9 cellular contexts compared by ENCODE assay signal in genomic region chr4:74320559-74321118, GRCh38. TPM values are rescaled to one million over a fixed set of nuclear protein-coding genes. Genes with fewer than 3 reads are reported as not detected.
DNase-seq lines count a peak whose midpoint lies in the region; ATAC-seq, FAIRE-seq and TF ChIP-seq lines count a peak whose summit lies in the region.
"Had no signal": no experiment of that assay in that cellular context is flagged by ENCODE, and none has a peak within 500 bp of the region (broad histone marks: within the 10 kb centered on the region; RNA-seq: fewer than 3 reads in every experiment).

No MANE protein-coding gene starts in this region.

- H2AFZ ChIP-seq in PC-3 (ENCODE audit: low read length) (no peak overlapping the region), K562 (ENCODE audit: low read depth, low read length) (peak overlapping the region; percentile 67; the same call in 1 of the 2 replicates), keratinocyte (ENCODE audit: control insufficient read depth, low read length) (no peak overlapping the region)

- TF ChIP-seq EP300 in K562 (IDR thresholded peaks at IDR 0.05; ENCODE audit: low read length): no peak

- ATAC-seq in GM21390 (IDR thresholded peaks at IDR 0.05; ENCODE audit: unreplicated experiment) (peak; percentile 88), PC-3 (peak; percentile 90), K562 (peak; percentile 73)

- CTCF ChIA-PET in PC-3 (lab: Charles Lee) (interaction anchor here (0.6 to 1.5 kb wide), 5 partner anchors 211 to 473 kb away, joined by 3 to 6 read pairs (median 4); no protein-coding TSS in a partner anchor), K562 (lab: Yijun Ruan, JAX; ENCODE audit: low intra/inter-chr PET ratio) (interaction anchor here (0.7 to 2.5 kb wide), 9 partner anchors 9 to 918 kb away, joined by 3 to 10 read pairs (median 5); no protein-coding TSS in a partner anchor)

- no peaks in the 10 kb centered on the region for H3K9me1 ChIP-seq in K562 (ENCODE audit: control insufficient read depth, insufficient read depth, low read length)
- no peaks in the 10 kb centered on the region for H3K9me1 ChIP-seq in keratinocyte (ENCODE audit: control insufficient read depth, extremely low read depth, insufficient read depth, low read length)

- in situ Hi-C loops in K562 (cut with MboI): loop anchor here (5.0 kb wide), 1 partner anchor 352 kb away; no protein-coding TSS in a partner anchor

- H3K27ac ChIP-seq in PC-3 (ENCODE audit: low read length) (peak overlapping the region; percentile 95), K562 (ENCODE audit: extremely low read depth, low read depth, low read length) (peak overlapping the region; percentile 2; the same call in 1 of the 3 replicates), keratinocyte (ENCODE audit: control insufficient read depth, insufficient read depth, low read length) (peak overlapping the region; percentile 64)
- H3K27ac ChIP-seq: thoracic aorta had no signal

- H3K9ac ChIP-seq in PC-3 (ENCODE audit: low read length) (peak overlapping the region; percentile 79), K562 (ENCODE audit: insufficient read depth in 1 of 2, low read depth in 2 of 2, low read length in 2 of 2) (peak overlapping the region; percentile 4 to 79; a peak in 1 of 4 replicates), keratinocyte (ENCODE audit: control insufficient read depth, extremely low read depth, insufficient read depth, low read length) (peak overlapping the region; percentile 36)

- H3K36me3 ChIP-seq in PC-3 (ENCODE audit: low read depth, low read length): no peaks in the 10 kb centered on the region
- peaks cover 18% of the 10 kb centered on the region for H3K36me3 ChIP-seq in K562 (ENCODE audit: control insufficient read depth, insufficient read depth, low read length)
- peaks cover 1 to 8% of the 10 kb centered on the region in 2 experiments for H3K36me3 ChIP-seq in keratinocyte (ENCODE audit: control insufficient read depth in 2 of 2, extremely low read depth in 1 of 2, insufficient read depth in 2 of 2, low read length in 2 of 2)
- H3K36me3 ChIP-seq: thoracic aorta had no signal

- no peaks in the 10 kb centered on the region for H3K9me2 ChIP-seq in PC-3 (replicated peaks; ENCODE audit: low read length)

- H4K20me1 ChIP-seq in PC-3 (ENCODE audit: low read length) (no peaks in the 10 kb centered on the region), K562 (replicated peaks; ENCODE audit: control insufficient read depth, insufficient read depth, low read length) (no peaks in the 10 kb centered on the region), keratinocyte (ENCODE audit: control insufficient read depth, extremely low read depth, insufficient read depth, low read length) (no peaks in the 10 kb centered on the region)

- H3F3A ChIP-seq in PC-3 (ENCODE audit: low read length, unreplicated experiment): no peaks in the 10 kb centered on the region

- no peak for TF ChIP-seq POLR2A in K562 (conservative IDR thresholded peaks at IDR 0.05)

- H3K79me2 ChIP-seq in PC-3 (ENCODE audit: low read length) (no peaks in the 10 kb centered on the region), K562 (ENCODE audit: control insufficient read depth, insufficient read depth, low read length) (peaks cover 97% of the 10 kb centered on the region), keratinocyte (ENCODE audit: control insufficient read depth, insufficient read depth, low read length) (no peaks in the 10 kb centered on the region)

- intact Hi-C loops in PC-3 (cut with micrococcal nuclease) (loop anchor here (1.0 to 2.0 kb wide), 6 partner anchors 54 to 355 kb away; no protein-coding TSS in a partner anchor), K562 (cut with micrococcal nuclease) (loop anchor here (1.0 to 2.0 kb wide), 4 partner anchors 50 to 351 kb away; no protein-coding TSS in a partner anchor)

- POLR2A ChIA-PET in PC-3 (lab: Charles Lee; ENCODE audit: unreplicated experiment): interaction anchor here (0.6 to 1.0 kb wide), 2 partner anchors 135 to 161 kb away, joined by 3 to 5 read pairs; no protein-coding TSS in a partner anchor
- POLR2A ChIA-PET in K562 (lab: Yijun Ruan, JAX): interaction anchor here (0.7 to 2.9 kb wide), 4 partner anchors 9 to 354 kb away, joined by 3 to 7 read pairs (median 6); no protein-coding TSS in a partner anchor

- peak; percentile 78 for TF ChIP-seq CTCF in PC-3 (conservative IDR thresholded peaks at IDR 0.05; ENCODE audit: low read depth, low read length)
- peak; percentile 65 to 78 (median 68); a peak in 5 of 6 replicates for TF ChIP-seq CTCF in K562 (IDR thresholded peaks at IDR 0.05 in 2 of 3, conservative IDR thresholded peaks at IDR 0.05 in 1 of 3; ENCODE audit: insufficient read depth in 2 of 3, low read depth in 1 of 3, low read length in 3 of 3)
- TF ChIP-seq CTCF in keratinocyte (optimal IDR thresholded peaks at IDR 0.05 in 1 of 3, IDR thresholded peaks at IDR 0.05 in 1 of 3, conservative IDR thresholded peaks at IDR 0.05 in 1 of 3; ENCODE audit: extremely low read depth in 1 of 3, insufficient read depth in 2 of 3, low read length in 3 of 3): peak in 2 of 3 experiments; percentile 32 to 62

- H3K4me3 ChIP-seq in PC-3 (ENCODE audit: low read length) (peak overlapping the region; percentile 15; the same call in 1 of the 2 replicates), K562 (no peak overlapping the region), keratinocyte (ENCODE audit: control insufficient read depth in 2 of 3, extremely low read depth in 1 of 3, insufficient read depth in 2 of 3, low read depth in 1 of 3, low read length in 3 of 3) (no peak overlapping the region)
- H3K4me3 ChIP-seq: thoracic aorta had no signal

- TF ChIP-seq RAD21 in K562 (CRISPR knock-in tag; conservative IDR thresholded peaks at IDR 0.05 in 1 of 2, IDR thresholded peaks at IDR 0.05 in 1 of 2): peak; percentile 78 to 84

- H3K4me2 ChIP-seq in PC-3 (ENCODE audit: low read length) (peak overlapping the region; percentile 59), K562 (ENCODE audit: insufficient read depth, low read length) (peak overlapping the region; percentile 70), keratinocyte (ENCODE audit: control insufficient read depth, extremely low read depth, insufficient read depth, low read depth, low read length) (peak overlapping the region; percentile 49)

- no TSS peak for BruUV-seq in PC-3 (replicated peaks; lab: Mats Ljungman, UMichigan)
- BruUV-seq in K562 (replicated peaks; lab: Mats Ljungman, UMichigan): no TSS peak

- dilution Hi-C loops in keratinocyte (cut with MboI; ENCODE audit: extremely low pct_ligation_motif_present, low sequenced_read_pairs): no loop called here

- H3K27me3 ChIP-seq in PC-3 (ENCODE audit: low read length): no peaks in the 10 kb centered on the region
- H3K27me3 ChIP-seq in K562 (ENCODE audit: control insufficient read depth in 2 of 2, insufficient read depth in 2 of 2, low read length in 2 of 2): no peaks in the 10 kb centered on the region
- H3K27me3 ChIP-seq in keratinocyte (ENCODE audit: control insufficient read depth, extremely low read depth, insufficient read depth, low read length): no peaks in the 10 kb centered on the region

- H3K4me1 ChIP-seq in PC-3 (ENCODE audit: insufficient read depth, low read length) (peaks cover 28% of the 10 kb centered on the region), K562 (replicated peaks in 1 of 2; ENCODE audit: control insufficient read depth in 2 of 2, insufficient read depth in 2 of 2, low read length in 2 of 2) (peaks cover 5 to 30% of the 10 kb centered on the region in 2 experiments), keratinocyte (ENCODE audit: control insufficient read depth, extremely low read depth, insufficient read depth, low read length) (peaks cover 23% of the 10 kb centered on the region)

- FAIRE-seq in K562 (lab: Jason Lieb, UNC) (peak; percentile 82), keratinocyte (lab: Jason Lieb, UNC) (peak; percentile 97)

- H3K9me3 ChIP-seq in PC-3 (ENCODE audit: low read length): no peaks in the 10 kb centered on the region
- no peaks in the 10 kb centered on the region for H3K9me3 ChIP-seq in K562 (replicated peaks; ENCODE audit: control insufficient read depth, insufficient read depth, low read depth, low read length)
- H3K9me3 ChIP-seq in keratinocyte (ENCODE audit: control insufficient read depth, low read depth, low read length): no peaks in the 10 kb centered on the region
- H3K9me3 ChIP-seq: thoracic aorta had no signal

- WGBS in K562 (ENCODE audit: insufficient coverage, low coverage, missing lambda C conversion rate): 18% methylated on average over 4 of the region's 4 CpGs

- DNase-seq in ELF-1 (ENCODE audit: low read depth, low spot score) (peak; percentile 25), HPDE6-E6E7 (ENCODE audit: extremely low spot score) (peak; percentile 85), PC-3 (peak; percentile 95), K562 (ENCODE audit: extremely low read depth in 1 of 4, low spot score in 3 of 4) (peak; percentile 17 to 77 (median 40)), keratinocyte (ENCODE audit: low read depth, low spot score) (peak; percentile 81), T-helper 9 cell (no peak)
- peak in 2 of 3 donors; percentile 3 to 38 for DNase-seq in stimulated activated CD4-positive, alpha-beta T cell treated with anti-CD3 and anti-CD28 coated beads, TNF-alpha, amount 100 ng/mL, for 48 hours (ENCODE audit: low read depth in 3 of 3)

RNA-seq across cellular contexts. Expression of gene EPGN, which starts 12.4 kb away (rescaled TPM):
- total RNA-seq in PC-3 (2014; rRNA removed) (70.7 and 98.0 TPM in 2 replicates), K562 (2014; rRNA removed) (not detected in 2 replicates), K562 (2014; rRNA removed; fragmentation: Illumina TruSeq; extraction: Trizol) (not detected in 2 replicates), K562 (2015; rRNA removed; fragmentation: Illumina TruSeq; extraction: Trizol) (not detected in 2 replicates), K562 (2021) (not detected in 2 replicates)
- 0.39 and 0.62 TPM in 2 replicates for total RNA-seq in K562 (2011; cell fraction: chromatin; rRNA removed; ENCODE audit: low replicate concordance)
- not detected in 2 replicates for total RNA-seq in K562 (2011; cell fraction: nucleolus; rRNA removed)
- total RNA-seq in K562 (2011; cell fraction: nucleoplasm; rRNA removed): not detected in 2 replicates
- polyA plus RNA-seq in K562 (2011; rRNA removed) (not detected in 2 replicates), K562 (2014; fragmentation: Illumina TruSeq; extraction: Trizol) (not detected in 2 replicates), K562 (2014; fragmentation: Nextera tagmentation; extraction: Ambion mirVana) (under 1 TPM; 0.10 to 0.56 TPM), K562 (2014; rRNA removed) (not detected in 2 replicates), keratinocyte (212 to 506 TPM (median 330 TPM) in 3 replicates)
- polyA plus RNA-seq in K562 (2011; cell fraction: cytosol; rRNA removed): not detected in 2 replicates
- polyA plus RNA-seq in K562 (2011; cell fraction: nucleus; rRNA removed): not detected in 2 replicates
- 0.17 and 0.48 TPM in 2 replicates for polyA plus RNA-seq in K562 (2012)
- not detected in 2 replicates for polyA minus RNA-seq in K562 (2011; rRNA and poly(A)+ RNA removed)
- polyA minus RNA-seq in K562 (2011; cell fraction: cytosol; rRNA and poly(A)+ RNA removed): not detected in 2 replicates
- polyA minus RNA-seq in K562 (2011; cell fraction: nucleus; rRNA and poly(A)+ RNA removed): 0.27 and 0.44 TPM in 2 replicates
- 78.9 TPM for polyA plus RNA-seq in keratinocyte (2011; ENCODE audit: low read depth)
- 255 and 468 TPM in 2 replicates for polyA plus RNA-seq in keratinocyte (2011; cell fraction: cytosol; rRNA removed)
- 510 and 522 TPM in 2 replicates for polyA plus RNA-seq in keratinocyte (2011; cell fraction: nucleus; rRNA removed)
- 163 and 164 TPM in 2 replicates for polyA plus RNA-seq in keratinocyte (2012; ENCODE audit: low replicate concordance)
- 143 to 411 TPM (median 318 TPM) in 3 replicates for polyA minus RNA-seq in keratinocyte
- polyA minus RNA-seq in keratinocyte (2011; cell fraction: cytosol; rRNA and poly(A)+ RNA removed): 253 TPM
- polyA minus RNA-seq in keratinocyte (2011; cell fraction: nucleus; rRNA and poly(A)+ RNA removed): 338 and 667 TPM in 2 replicates

RNA-seq across cellular contexts. Expression of gene EREG, which starts 44.3 kb away (rescaled TPM):
- total RNA-seq in PC-3 (2014; rRNA removed) (1.3 and 2.2 TPM in 2 replicates), K562 (2014; rRNA removed) (2.5 and 3.9 TPM in 2 replicates), K562 (2014; rRNA removed; fragmentation: Illumina TruSeq; extraction: Trizol) (5.0 and 7.3 TPM in 2 replicates), K562 (2015; rRNA removed; fragmentation: Illumina TruSeq; extraction: Trizol) (2.4 and 2.6 TPM in 2 replicates), K562 (2021) (2.9 and 4.5 TPM in 2 replicates)
- total RNA-seq in K562 (2011; cell fraction: chromatin; rRNA removed; ENCODE audit: low replicate concordance): 6.4 and 18.1 TPM in 2 replicates
- 3.8 and 5.1 TPM in 2 replicates for total RNA-seq in K562 (2011; cell fraction: nucleolus; rRNA removed)
- total RNA-seq in K562 (2011; cell fraction: nucleoplasm; rRNA removed): 12.1 and 22.8 TPM in 2 replicates
- polyA plus RNA-seq in K562 (2011; rRNA removed) (2.7 and 7.2 TPM in 2 replicates), K562 (2014; fragmentation: Illumina TruSeq; extraction: Trizol) (2.3 and 4.5 TPM in 2 replicates), K562 (2014; fragmentation: Nextera tagmentation; extraction: Ambion mirVana) (1 to 10 TPM in 1 of 2 experiments, under 1 TPM in 1; 0.97 to 1.2 TPM), K562 (2014; rRNA removed) (1.5 and 3.1 TPM in 2 replicates), keratinocyte (19.9 to 38.7 TPM (median 29.2 TPM) in 3 replicates)
- 0.89 and 4.7 TPM in 2 replicates for polyA plus RNA-seq in K562 (2011; cell fraction: cytosol; rRNA removed)
- polyA plus RNA-seq in K562 (2011; cell fraction: nucleus; rRNA removed): 2.5 and 7.7 TPM in 2 replicates
- 1.9 and 2.3 TPM in 2 replicates for polyA plus RNA-seq in K562 (2012)
- 3.3 and 10.0 TPM in 2 replicates for polyA minus RNA-seq in K562 (2011; rRNA and poly(A)+ RNA removed)
- 1.0 and 3.7 TPM in 2 replicates for polyA minus RNA-seq in K562 (2011; cell fraction: cytosol; rRNA and poly(A)+ RNA removed)
- 5.1 and 13.9 TPM in 2 replicates for polyA minus RNA-seq in K562 (2011; cell fraction: nucleus; rRNA and poly(A)+ RNA removed)
- polyA plus RNA-seq in keratinocyte (2011; ENCODE audit: low read depth): 12.5 TPM
- 13.9 and 23.6 TPM in 2 replicates for polyA plus RNA-seq in keratinocyte (2011; cell fraction: cytosol; rRNA removed)
- 57.1 and 57.5 TPM in 2 replicates for polyA plus RNA-seq in keratinocyte (2011; cell fraction: nucleus; rRNA removed)
- 19.2 and 21.3 TPM in 2 replicates for polyA plus RNA-seq in keratinocyte (2012; ENCODE audit: low replicate concordance)
- polyA minus RNA-seq in keratinocyte: 13.3 to 33.3 TPM (median 18.3 TPM) in 3 replicates
- polyA minus RNA-seq in keratinocyte (2011; cell fraction: cytosol; rRNA and poly(A)+ RNA removed): 31.1 TPM
- 45.7 and 84.9 TPM in 2 replicates for polyA minus RNA-seq in keratinocyte (2011; cell fraction: nucleus; rRNA and poly(A)+ RNA removed)

Comparison
In these comparisons a context has a peak if more than half of its experiments do, and no peak if none do; other contexts are left out.
1. H3K27ac ChIP-seq: peak in every context shown above with its lines; median percentile 95 in PC-3; 64 in keratinocyte; 2 in K562.
2. RNA of gene EPGN, which starts 12.4 kb away (total RNA-seq): 70.7 to 98.0 TPM in PC-3; 0.39 to 0.62 TPM in K562; every median in the first group is over 10 times any median in the second.
3. Peak in every context shown above with its lines, with median percentiles within 50 percentile points of each other: ATAC-seq, H3K4me2 ChIP-seq, H3K9ac ChIP-seq and CTCF ChIP-seq.